10 cellular contexts compared by ENCODE assay signal in the genomic region with DNA sequence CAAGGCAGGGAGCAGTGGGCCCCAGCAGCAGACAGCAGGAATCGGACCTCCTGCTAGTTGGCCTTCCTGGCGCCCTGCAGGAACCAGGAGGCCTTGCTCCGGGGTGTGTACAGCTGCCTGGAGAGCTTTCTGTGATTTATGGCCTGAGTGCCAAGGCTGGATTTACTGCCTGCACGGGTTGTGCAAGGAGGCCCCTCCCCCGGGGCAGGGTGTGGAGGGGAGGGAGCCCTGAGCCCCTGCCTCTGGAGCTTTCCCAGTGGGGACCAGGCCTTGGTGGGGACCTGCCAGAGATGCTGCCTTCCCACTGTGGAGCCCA. TPM values are rescaled to one million over a fixed set of nuclear protein-coding genes. Genes with fewer than 3 reads are reported as not detected.
DNase-seq lines count a peak whose midpoint lies in the region; ATAC-seq lines count a peak whose summit lies in the region.
"Had no signal": no experiment of that assay in that cellular context is flagged by ENCODE, and none has a peak within 500 bp of the region (broad histone marks: within the 10 kb centered on the region; RNA-seq: fewer than 3 reads in every experiment).

No MANE protein-coding gene starts in this region.

- H2AK5ac ChIP-seq in neuronal stem cell (ENCODE audit: low read depth, low read length) = peak overlapping the region; percentile 61

- peaks cover 7% of the 10 kb centered on the region for H3K36me3 Mint-ChIP-seq in activated CD4-positive, alpha-beta memory T cell treated with anti-CD3 and anti-CD28 coated beads, Interleukin-2, amount 10 ng/mL, durations not matched to agents 7 days and 5 days (ENCODE audit: low read depth)

- H3K4me1 Mint-ChIP-seq in activated CD4-positive, alpha-beta memory T cell treated with anti-CD3 and anti-CD28 coated beads, Interleukin-2, amount 10 ng/mL, durations not matched to agents 7 days and 5 days = peaks cover 16% of the 10 kb centered on the region

- H3K27ac ChIP-seq in neuronal stem cell (replicated peaks; ENCODE audit: low read length) = no peak overlapping the region

- H3K14ac ChIP-seq in neuronal stem cell (ENCODE audit: low read length) = peak overlapping the region; percentile 27

- H3K9me3 ChIP-seq in adipocyte (ENCODE audit: control insufficient read depth, low read length) (no peaks in the 10 kb centered on the region), neuronal stem cell (replicated peaks in 1 of 2; ENCODE audit: control insufficient read depth in 2 of 2, insufficient read depth in 1 of 2, low read depth in 1 of 2, low read length in 2 of 2) (no peaks in the 10 kb centered on the region)

- H3K27me3 Mint-ChIP-seq in activated CD4-positive, alpha-beta memory T cell treated with anti-CD3 and anti-CD28 coated beads, Interleukin-2, amount 10 ng/mL, durations not matched to agents 7 days and 5 days = peaks cover 13% of the 10 kb centered on the region

- H2BK15ac ChIP-seq in neuronal stem cell (ENCODE audit: low read length) = peak overlapping the region; percentile 79

- peak overlapping the region; percentile 85 for H2BK5ac ChIP-seq in neuronal stem cell (ENCODE audit: low read length)

- WGBS in neuronal stem cell (ENCODE audit: extremely low coverage in 2 of 2, insufficient read length in 2 of 2, insufficient replicate concordance in 1 of 2), 2 donors = no CpG with 5 or more reads among the region's 5 CpGs

- in situ Hi-C loops in Caki2 (cut with HindIII; ENCODE audit: low pct_unique_long_range_greater_than_20kb, low sequenced_read_pairs) = no loop called here

- CTCF ChIA-PET in activated CD4-positive, alpha-beta memory T cell treated with anti-CD3 and anti-CD28 coated beads, Interleukin-2, amount 10 ng/mL, durations not matched to agents 7 days and 5 days (lab: Charles Lee) = no interaction called here

- H3K4me2 ChIP-seq in neuronal stem cell (ENCODE audit: insufficient read depth, low read length, poor library complexity, severe bottlenecking) = no peak overlapping the region

- no peak overlapping the region for H3K23ac ChIP-seq in neuronal stem cell (ENCODE audit: low read depth, low read length, poor library complexity)

- no peak overlapping the region for H3K27ac Mint-ChIP-seq in activated CD4-positive, alpha-beta memory T cell treated with anti-CD3 and anti-CD28 coated beads, Interleukin-2, amount 10 ng/mL, durations not matched to agents 7 days and 5 days
- H3K27ac Mint-ChIP-seq: activated naive CD8-positive, alpha-beta T cell treated with anti-CD3 and anti-CD28 coated beads, Interleukin-2, amount 10 ng/mL, durations not matched to agents 7 days and 5 days had no signal

- no peaks in the 10 kb centered on the region for H3K36me3 ChIP-seq in adipocyte (ENCODE audit: control insufficient read depth, insufficient read depth, low read length, severe bottlenecking)
- H3K36me3 ChIP-seq in neuronal stem cell (replicated peaks in 1 of 2; ENCODE audit: control insufficient read depth in 2 of 2, insufficient read depth in 2 of 2, low read length in 2 of 2) = no peaks in the 10 kb centered on the region

- H3K27me3 ChIP-seq in adipocyte (replicated peaks; ENCODE audit: control insufficient read depth, insufficient read depth, low read length) = peaks cover 5% of the 10 kb centered on the region
- H3K27me3 ChIP-seq in neuronal stem cell (ENCODE audit: control insufficient read depth in 3 of 3, insufficient read depth in 3 of 3, low read depth in 1 of 3, low read length in 3 of 3) = peaks cover 0 to 23% (median 0%) of the 10 kb centered on the region in 3 experiments

- no peak overlapping the region for H3K4me3 Mint-ChIP-seq in activated CD4-positive, alpha-beta memory T cell treated with anti-CD3 and anti-CD28 coated beads, Interleukin-2, amount 10 ng/mL, durations not matched to agents 7 days and 5 days
- H3K4me3 Mint-ChIP-seq: activated naive CD8-positive, alpha-beta T cell treated with anti-CD3 and anti-CD28 coated beads, Interleukin-2, amount 10 ng/mL, durations not matched to agents 7 days and 5 days had no signal

- no peak overlapping the region for H4K91ac ChIP-seq in neuronal stem cell (ENCODE audit: low read depth, low read length, poor library complexity)

- DNase-seq in Caki2 (ENCODE audit: low read depth) = peak; percentile 44
- DNase-seq in NCI-H1436 (lab: John Stamatoyannopoulos, UW) = peak; percentile 16
- peak; percentile 59 for DNase-seq in adipocyte (ENCODE audit: low read depth)
- DNase-seq in neuronal stem cell (ENCODE audit: low spot score) = no peak
- no peak for DNase-seq in activated CD4-positive, alpha-beta memory T cell treated with anti-CD3 and anti-CD28 coated beads, Interleukin-2, amount 10 ng/mL, durations not matched to agents 7 days and 5 days
- DNase-seq in NCI-H1105 treated with DMSO at 0.1 percent for 48 hours (lab: John Stamatoyannopoulos, UW) = no peak
- no peak for DNase-seq in foreskin melanocyte
- no peak for DNase-seq in left lobe of liver (ENCODE audit: low spot score)
- DNase-seq: activated CD4-positive, CD25-positive, alpha-beta regulatory T cell; activated naive CD8-positive, alpha-beta T cell treated with anti-CD3 and anti-CD28 coated beads, Interleukin-2, amount 10 ng/mL, durations not matched to agents 7 days and 5 days had no signal

- H3K18ac ChIP-seq in neuronal stem cell (ENCODE audit: low read length) = peak overlapping the region; percentile 88

- no peak for ATAC-seq in left lobe of liver

- no peak overlapping the region for H4K8ac ChIP-seq in neuronal stem cell (ENCODE audit: low read depth, low read length)

- no peaks in the 10 kb centered on the region for H3K79me1 ChIP-seq in neuronal stem cell (ENCODE audit: low read depth, low read length)

- POLR2A ChIA-PET in activated CD4-positive, alpha-beta memory T cell treated with anti-CD3 and anti-CD28 coated beads, Interleukin-2, amount 10 ng/mL, durations not matched to agents 7 days and 5 days (lab: Charles Lee) = no interaction called here

- H3K9ac ChIP-seq in adipocyte (ENCODE audit: low read length) (no peak overlapping the region), neuronal stem cell (ENCODE audit: low read depth, low read length, poor library complexity) (no peak overlapping the region)

- H2AFZ ChIP-seq in neuronal stem cell (ENCODE audit: low read length) = no peak overlapping the region

- no peak overlapping the region for H2BK120ac ChIP-seq in neuronal stem cell (ENCODE audit: low read depth, low read length)

- H3K4me1 ChIP-seq in adipocyte (ENCODE audit: control insufficient read depth, insufficient read depth, low read length) (no peaks in the 10 kb centered on the region), neuronal stem cell (ENCODE audit: control insufficient read depth in 2 of 2, insufficient read depth in 1 of 2, low read depth in 1 of 2, low read length in 2 of 2) (peaks cover 14 to 15% of the 10 kb centered on the region in 2 donors)

- H3K4me3 ChIP-seq in adipocyte (ENCODE audit: low read length) (no peak overlapping the region), neuronal stem cell (ENCODE audit: low read length in 2 of 2) (no peak overlapping the region)

- no peak overlapping the region for H3K4ac ChIP-seq in neuronal stem cell (ENCODE audit: low read length)

- H2BK12ac ChIP-seq in neuronal stem cell (ENCODE audit: low read length) = peak overlapping the region; percentile 34

- peaks cover 12% of the 10 kb centered on the region for H3K9me3 Mint-ChIP-seq in activated CD4-positive, alpha-beta memory T cell treated with anti-CD3 and anti-CD28 coated beads, Interleukin-2, amount 10 ng/mL, durations not matched to agents 7 days and 5 days

RNA-seq across cellular contexts. Expression of a gene that starts 7.2 kb away (rescaled TPM):
- 92.7 and 116 TPM in 2 replicates for total RNA-seq in Caki2 (2014; rRNA removed; shearing (Covaris generic); ENCODE audit: low replicate concordance)
- 43.4 TPM for polyA plus RNA-seq in neuronal stem cell (2013, experiment 1 of 2)
- polyA plus RNA-seq in neuronal stem cell (2013, experiment 2 of 2) = 44.2 TPM
- total RNA-seq in activated CD4-positive, alpha-beta memory T cell treated with anti-CD3 and anti-CD28 coated beads, Interleukin-2, amount 10 ng/mL, durations not matched to agents 7 days and 5 days = 10 to 100 TPM; 59.2 to 59.3 TPM
- 16.3 TPM for total RNA-seq in left lobe of liver

RNA-seq across cellular contexts. Expression of a gene that starts 22.3 kb away (rescaled TPM):
- total RNA-seq in Caki2 (2014; rRNA removed; shearing (Covaris generic); ENCODE audit: low replicate concordance) = 36.1 and 38.3 TPM in 2 replicates
- 14.5 TPM for polyA plus RNA-seq in neuronal stem cell (2013, experiment 1 of 2)
- polyA plus RNA-seq in neuronal stem cell (2013, experiment 2 of 2) = 14.5 TPM
- total RNA-seq in activated CD4-positive, alpha-beta memory T cell treated with anti-CD3 and anti-CD28 coated beads, Interleukin-2, amount 10 ng/mL, durations not matched to agents 7 days and 5 days = 10 to 100 TPM; 19.2 to 21.8 TPM
- total RNA-seq in left lobe of liver = 3.4 TPM

Comparison
In these comparisons a context has a peak if more than half of its experiments do, and no peak if none do; other contexts are left out.
1. DNase-seq: peak in Caki2 (single experiment), NCI-H1436 (single experiment) and adipocyte (single experiment); none in neuronal stem cell (single experiment), activated CD4-positive, alpha-beta memory T cell treated with anti-CD3 and anti-CD28 coated beads, Interleukin-2, amount 10 ng/mL, durations not matched to agents 7 days and 5 days (single experiment), NCI-H1105 treated with DMSO at 0.1 percent for 48 hours (single experiment), foreskin melanocyte (single experiment) and left lobe of liver (single experiment).